22 cellular contexts compared by ENCODE assay signal in the genomic region with DNA sequence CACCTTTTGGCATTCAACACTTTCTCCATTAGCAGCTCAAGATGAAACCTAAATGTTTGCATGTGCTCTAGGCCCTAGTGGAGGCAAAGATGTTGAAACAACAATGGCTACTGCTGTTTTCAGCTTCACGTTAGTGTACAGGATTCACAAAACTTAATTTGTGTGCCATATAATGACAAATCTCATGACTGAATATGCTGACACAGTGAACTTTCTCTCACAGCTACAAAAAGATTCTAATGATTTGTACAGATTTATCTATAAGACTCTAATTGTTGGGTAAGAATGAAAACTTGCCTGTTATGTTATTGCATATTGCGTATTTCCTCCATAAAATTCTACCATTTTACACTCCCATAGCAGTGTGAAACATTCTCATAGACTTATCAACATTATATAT.
"Had no signal": no experiment of that assay in that cellular context is flagged by ENCODE, and none has a peak within 500 bp of the region (broad histone marks: within the 10 kb centered on the region; RNA-seq: fewer than 3 reads in every experiment).

No MANE protein-coding gene starts in this region.

- H3K4me3 ChIP-seq: SJSA1, SK-N-MC had no signal

- DNase-seq: Kasumi-1, KG1, MM.1S, NCI-H1092 treated with DMSO at 0.1 percent for 48 hours, NCI-H1436 treated with DMSO at 0.1 percent for 48 hours, NCI-H1694, NCI-H187 treated with DMSO at 0.1 percent for 48 hours, NCI-H2081, NCI-H2107, NCI-H2171, NCI-H226, NCI-H446, NCI-H510A, NCI-H524 treated with DMSO at 0.1 percent for 48 hours, NCI-H69, NCI-H774, Right ventricle myocardium superior, RPMI8226, SIG-M5 had no signal

- H3K4me1 ChIP-seq: SJSA1 had no signal

- H3K27ac ChIP-seq: SJSA1, SK-N-MC had no signal

- FAIRE-seq: RCC 7860 had no signal

- H3K27me3 ChIP-seq: SJSA1 had no signal

- H3K9me3 ChIP-seq: SJSA1 had no signal

- H3K36me3 ChIP-seq: SJSA1 had no signal
